ENCODE assay signal across 25 cellular contexts in genomic region chr1:74508449-74508848, GRCh38. TPM values are rescaled to one million over a fixed set of nuclear protein-coding genes. Genes with fewer than 3 reads are reported as not detected.
"Had no signal": no experiment of that assay in that cellular context is flagged by ENCODE, and none has a peak within 500 bp of the region (broad histone marks: within the 10 kb centered on the region; RNA-seq: fewer than 3 reads in every experiment).

No MANE protein-coding gene starts in this region.

- H3K9me3 Mint-ChIP-seq: activated naive CD8-positive, alpha-beta T cell treated with anti-CD3 and anti-CD28 coated beads for 36 hours; endodermal cell; nephron had no signal

- H3K36me3 ChIP-seq: tibial artery had no signal

- H3K4me1 Mint-ChIP-seq: activated CD4-positive, alpha-beta T cell treated with anti-CD3 and anti-CD28 coated beads for 36 hours; activated naive CD8-positive, alpha-beta T cell treated with anti-CD3 and anti-CD28 coated beads for 36 hours had no signal

- H3K27me3 Mint-ChIP-seq: T-cell had no signal

- H3K36me3 Mint-ChIP-seq: activated naive CD8-positive, alpha-beta T cell treated with anti-CD3 and anti-CD28 coated beads for 36 hours; T-cell had no signal

- H3K4me3 Mint-ChIP-seq: activated CD4-positive, alpha-beta T cell treated with anti-CD3 and anti-CD28 coated beads for 36 hours; activated naive CD8-positive, alpha-beta T cell treated with anti-CD3 and anti-CD28 coated beads for 36 hours; endodermal cell; nephron; T-cell had no signal

- H3K9me3 ChIP-seq: tibial artery had no signal

- DNase-seq: activated CD4-positive, alpha-beta T cell treated with anti-CD3 and anti-CD28 coated beads for 36 hours; activated CD4-positive, alpha-beta T cell treated with anti-CD3 and anti-CD28 coated beads, Interleukin-2, amount 50 U/mL, for 48 hours; activated gamma-delta T cell treated with Interleukin-2 at 50 U/mL for 16 hours; activated naive CD8-positive, alpha-beta T cell treated with anti-CD3 and anti-CD28 coated beads for 36 hours; amniotic stem cell; dorsolateral prefrontal cortex; endodermal cell; foreskin fibroblast; hippocampal formation; midbrain; stimulated activated CD4-positive, alpha-beta T cell treated with anti-CD3 and anti-CD28 coated beads, Interleukin-12 subunit alpha, Interleukin-12 subunit beta, amount 100 ng/mL, for 4 hours; stimulated activated CD4-positive, alpha-beta T cell treated with anti-CD3 and anti-CD28 coated beads, Interleukin-1b, Interleukin-23, amount 100 ng/mL, for 48 hours; stimulated activated CD8-positive, alpha-beta memory T cell treated with anti-CD3 and anti-CD28 coated beads, Interleukin-4, amount 100 ng/mL, for 48 hours; stimulated activated naive CD4-positive, alpha-beta T cell treated with Interleukin-2 at 50 U/mL for 16 hours; substantia nigra; T-cell; tibial artery had no signal

- H3K27ac ChIP-seq: epithelial cell of prostate, tibial artery had no signal

- H3K4me3 ChIP-seq: dorsolateral prefrontal cortex, lung, tibial artery had no signal

- ATAC-seq: activated CD4-positive, alpha-beta T cell treated with anti-CD3 and anti-CD28 coated beads for 36 hours; left lobe of liver; T-cell had no signal

- H3K27ac Mint-ChIP-seq: activated CD4-positive, alpha-beta T cell treated with anti-CD3 and anti-CD28 coated beads for 36 hours; activated naive CD8-positive, alpha-beta T cell treated with anti-CD3 and anti-CD28 coated beads for 36 hours; endodermal cell; nephron; progenitor cell of endocrine pancreas; T-cell had no signal

- H3K27me3 ChIP-seq: dorsolateral prefrontal cortex, tibial artery had no signal

- H3K4me1 ChIP-seq: tibial artery had no signal

RNA-seq across cellular contexts. Expression of gene LRRC53, which starts 4.0 kb away (rescaled TPM):
- total RNA-seq: activated CD4-positive, alpha-beta T cell treated with anti-CD3 and anti-CD28 coated beads for 36 hours; activated naive CD8-positive, alpha-beta T cell treated with anti-CD3 and anti-CD28 coated beads for 36 hours; cardiac septum; endodermal cell; glomerular endothelial cell; left lobe of liver; lung; omental fat pad; T-cell had no signal
- polyA plus RNA-seq: lung had no signal
